ENCODE assay signal across 8 cellular contexts in genomic region chr17:8210761-8211458, GRCh38. TPM values are rescaled to one million over a fixed set of nuclear protein-coding genes. Genes with fewer than 3 reads are reported as not detected.
DNase-seq lines count a peak whose midpoint lies in the region; ATAC-seq and TF ChIP-seq lines count a peak whose summit lies in the region.

No MANE protein-coding gene starts in this region.

- peaks cover 25 to 34% of the 10 kb centered on the region in 2 experiments for H3K36me3 ChIP-seq in HEK293 (ENCODE audit: control insufficient read depth in 2 of 2, insufficient read depth in 1 of 2, low read length in 2 of 2)
- H3K36me3 ChIP-seq in iPS-20b (ENCODE audit: insufficient read depth, low read depth, low read length): peaks cover 28% of the 10 kb centered on the region
- no peaks in the 10 kb centered on the region for H3K36me3 ChIP-seq in suprapubic skin

- CTCF ChIA-PET in HEK293 (lab: Yijun Ruan, JAX): interaction anchor here (0.6 to 2.4 kb wide), 12 partner anchors 8 to 307 kb away, joined by 3 to 10 read pairs (median 6); partner anchors contain the start of gene CTC1

- H3K4me3 Mint-ChIP-seq in activated T-helper 17 cell treated with anti-CD3 and anti-CD28 coated beads, Interleukin-2, amount 50 U/mL, for 72 hours: peak overlapping the region; percentile 96

- DNase-seq in AG10803 (ENCODE audit: low read depth) (no peak), suprapubic skin (ENCODE audit: low spot score in 2 of 2) (no peak), NCI-H2196 (lab: John Stamatoyannopoulos, UW; ENCODE audit: unreplicated experiment) (no peak), putamen (ENCODE audit: low spot score) (no peak)

- peak overlapping the region; percentile 92 for H3K27ac Mint-ChIP-seq in activated T-helper 17 cell treated with anti-CD3 and anti-CD28 coated beads, Interleukin-2, amount 50 U/mL, for 72 hours

- H3K36me3 Mint-ChIP-seq in activated T-helper 17 cell treated with anti-CD3 and anti-CD28 coated beads, Interleukin-2, amount 50 U/mL, for 72 hours (ENCODE audit: low read depth): peaks cover 41% of the 10 kb centered on the region

- H3K27me3 ChIP-seq in iPS-20b (ENCODE audit: insufficient read depth, low read length): no peaks in the 10 kb centered on the region
- H3K27me3 ChIP-seq in suprapubic skin: no peaks in the 10 kb centered on the region

- TF ChIP-seq EP300 in suprapubic skin (IDR thresholded peaks at IDR 0.05): no peak

- peak; percentile 36 for ATAC-seq in activated T-helper 17 cell treated with anti-CD3 and anti-CD28 coated beads, Interleukin-2, amount 50 U/mL, for 72 hours (replicated peaks)
- no peak for ATAC-seq in GM21528 (IDR thresholded peaks at IDR 0.05; ENCODE audit: low FRiP score, unreplicated experiment)

- H3K4me3 ChIP-seq in AG10803 (ENCODE audit: low read length) (peak overlapping the region; percentile 84), HEK293 (ENCODE audit: low read depth, low read length) (peak overlapping the region; percentile 76), iPS-20b (ENCODE audit: low read length) (peak overlapping the region; percentile 90), suprapubic skin (peak overlapping the region; percentile 57)

- POLR2A ChIA-PET in HEK293 (lab: Yijun Ruan, JAX): interaction anchor here (0.6 to 16.4 kb wide), 27 partner anchors 11 to 360 kb away, joined by 3 to 394 read pairs (median 6); partner anchors contain the start of genes BORCS6, CTC1, HES7 and KRABD2

- H3K27me3 Mint-ChIP-seq in activated T-helper 17 cell treated with anti-CD3 and anti-CD28 coated beads, Interleukin-2, amount 50 U/mL, for 72 hours: no peaks in the 10 kb centered on the region

- H3K9ac ChIP-seq in iPS-20b (ENCODE audit: low read depth, low read length): peak overlapping the region; percentile 96; the same call in 1 of the 2 replicates

- no peaks in the 10 kb centered on the region for H3K9me3 ChIP-seq in HEK293 (ENCODE audit: control insufficient read depth, insufficient read depth, low read depth, low read length)
- no peaks in the 10 kb centered on the region for H3K9me3 ChIP-seq in iPS-20b (ENCODE audit: insufficient read depth, low read depth, low read length)
- H3K9me3 ChIP-seq in suprapubic skin: no peaks in the 10 kb centered on the region

- WGBS in suprapubic skin: 19% methylated on average over 22 of the region's 22 CpGs

- H3K9me3 Mint-ChIP-seq in activated T-helper 17 cell treated with anti-CD3 and anti-CD28 coated beads, Interleukin-2, amount 50 U/mL, for 72 hours: no peaks in the 10 kb centered on the region

- H3K4me1 ChIP-seq in HEK293 (ENCODE audit: control insufficient read depth, insufficient read depth, low read length): peaks cover 8% of the 10 kb centered on the region
- H3K4me1 ChIP-seq in iPS-20b (ENCODE audit: insufficient read depth, low read length): peaks cover 3% of the 10 kb centered on the region; the same call in 1 of the 2 replicates
- H3K4me1 ChIP-seq in suprapubic skin: peaks cover 12% of the 10 kb centered on the region

- peak overlapping the region; percentile 91 for H3K27ac ChIP-seq in HEK293 (ENCODE audit: extremely low read depth, low read depth, low read length)
- peak overlapping the region; percentile 84 for H3K27ac ChIP-seq in iPS-20b (ENCODE audit: low read length)
- H3K27ac ChIP-seq in suprapubic skin: peak overlapping the region; percentile 74

- TF ChIP-seq CTCF in AG10803 (conservative IDR thresholded peaks at IDR 0.05; ENCODE audit: low read length) (no peak), HEK293 (tag by site-specific recombination; IDR thresholded peaks at IDR 0.05) (no peak), suprapubic skin (IDR thresholded peaks at IDR 0.05) (no peak)

- TF ChIP-seq POLR2A in suprapubic skin (IDR thresholded peaks at IDR 0.05): no peak

- peaks cover 11% of the 10 kb centered on the region for H3K4me1 Mint-ChIP-seq in activated T-helper 17 cell treated with anti-CD3 and anti-CD28 coated beads, Interleukin-2, amount 50 U/mL, for 72 hours

TF ChIP-seq in HEK293, 187 proteins besides CTCF, POLR2A, EP300 and RAD21 (continues in another document):
- TF ChIP-seq ZNF335 (tag by site-specific recombination; conservative IDR thresholded peaks at IDR 0.05): peak; percentile 97
- TF ChIP-seq ZNF184 (tag by site-specific recombination; IDR thresholded peaks at IDR 0.05): 0 out of 2 replicates have a peak, but pooled peaks have one; percentile 43
- TF ChIP-seq ZFP37 (tag by site-specific recombination; IDR thresholded peaks at IDR 0.05): no peak
- TF ChIP-seq ZNF280C (tag by site-specific recombination; IDR thresholded peaks at IDR 0.05): no peak
- TF ChIP-seq HOXA7 (CRISPR knock-in tag; IDR thresholded peaks at IDR 0.05; ENCODE audit: borderline replicate concordance): no peak
- TF ChIP-seq ZNF629 (tag by site-specific recombination; IDR thresholded peaks at IDR 0.05): peak; percentile 64; the same call in 1 of the 2 replicates
- no peak for TF ChIP-seq ZNF548 (tag by site-specific recombination; IDR thresholded peaks at IDR 0.05)
- 0 out of 2 replicates have a peak, but pooled peaks have one; percentile 9 for TF ChIP-seq KLF10 (tag by site-specific recombination; IDR thresholded peaks at IDR 0.05)
- no peak for TF ChIP-seq ZNF521 (tag by site-specific recombination; IDR thresholded peaks at IDR 0.05)
- no peak for TF ChIP-seq KLF9 (tag by site-specific recombination; IDR thresholded peaks at IDR 0.05; ENCODE audit: low read depth)
- TF ChIP-seq HIC1 (tag by site-specific recombination; IDR thresholded peaks at IDR 0.05): no peak
- TF ChIP-seq MYNN (tag by site-specific recombination; IDR thresholded peaks at IDR 0.05; ENCODE audit: borderline replicate concordance): no peak

RNA-seq across cellular contexts. Expression of gene AURKB, which starts 0.5 kb away (rescaled TPM):
- total RNA-seq in activated T-helper 17 cell treated with anti-CD3 and anti-CD28 coated beads, Interleukin-2, amount 50 U/mL, for 72 hours: 100 to 1,000 TPM; 158 to 161 TPM
- 10 to 100 TPM in 2 of 4 donors, 1 to 10 TPM in 2; 3.7 to 18.2 (median 9.5) TPM for total RNA-seq in suprapubic skin

RNA-seq across cellular contexts. Expression of gene BORCS6, which starts 20.9 kb away (rescaled TPM):
- 1 to 10 TPM; 4.7 to 7.0 TPM for total RNA-seq in activated T-helper 17 cell treated with anti-CD3 and anti-CD28 coated beads, Interleukin-2, amount 50 U/mL, for 72 hours
- total RNA-seq in suprapubic skin: 10 to 100 TPM in 2 of 4 donors, 1 to 10 TPM in 2; 8.1 to 10.6 (median 9.9) TPM

RNA-seq across cellular contexts. Expression of gene TMEM107, which starts 34.7 kb away (rescaled TPM):
- total RNA-seq in activated T-helper 17 cell treated with anti-CD3 and anti-CD28 coated beads, Interleukin-2, amount 50 U/mL, for 72 hours: 10 to 100 TPM; 43.3 to 45.3 TPM
- total RNA-seq in suprapubic skin: 10 to 100 TPM; 13.7 to 21.4 (median 19.4) TPM

RNA-seq across cellular contexts. Expression of gene CTC1, which starts 36.9 kb away (rescaled TPM):
- total RNA-seq in activated T-helper 17 cell treated with anti-CD3 and anti-CD28 coated beads, Interleukin-2, amount 50 U/mL, for 72 hours: 10 to 100 TPM; 53.8 to 80.4 TPM
- 10 to 100 TPM; 16.8 to 58.1 (median 22.3) TPM for total RNA-seq in suprapubic skin

RNA-seq across cellular contexts. Expression of gene PFAS, which starts 38.2 kb away (rescaled TPM):
- 100 to 1,000 TPM in 1 of 2 donors, 10 to 100 TPM in 1; 53.9 to 143 TPM for total RNA-seq in activated T-helper 17 cell treated with anti-CD3 and anti-CD28 coated beads, Interleukin-2, amount 50 U/mL, for 72 hours
- 10 to 100 TPM; 13.0 to 35.1 (median 16.7) TPM for total RNA-seq in suprapubic skin

Comparison
In these comparisons a context has a peak if more than half of its experiments do, and no peak if none do; other contexts are left out.
1. RNA of gene AURKB, which starts 0.5 kb away (total RNA-seq): 158 to 161 TPM in activated T-helper 17 cell treated with anti-CD3 and anti-CD28 coated beads, Interleukin-2, amount 50 U/mL, for 72 hours; 3.7 to 18.2 TPM in suprapubic skin; every median in the first group is over 4 times any median in the second.
2. Peak in every context shown above with its lines, with median percentiles within 50 percentile points of each other: H3K4me3 ChIP-seq and H3K27ac ChIP-seq.